1 cellular context compared by ENCODE assay signal in the genomic region with DNA sequence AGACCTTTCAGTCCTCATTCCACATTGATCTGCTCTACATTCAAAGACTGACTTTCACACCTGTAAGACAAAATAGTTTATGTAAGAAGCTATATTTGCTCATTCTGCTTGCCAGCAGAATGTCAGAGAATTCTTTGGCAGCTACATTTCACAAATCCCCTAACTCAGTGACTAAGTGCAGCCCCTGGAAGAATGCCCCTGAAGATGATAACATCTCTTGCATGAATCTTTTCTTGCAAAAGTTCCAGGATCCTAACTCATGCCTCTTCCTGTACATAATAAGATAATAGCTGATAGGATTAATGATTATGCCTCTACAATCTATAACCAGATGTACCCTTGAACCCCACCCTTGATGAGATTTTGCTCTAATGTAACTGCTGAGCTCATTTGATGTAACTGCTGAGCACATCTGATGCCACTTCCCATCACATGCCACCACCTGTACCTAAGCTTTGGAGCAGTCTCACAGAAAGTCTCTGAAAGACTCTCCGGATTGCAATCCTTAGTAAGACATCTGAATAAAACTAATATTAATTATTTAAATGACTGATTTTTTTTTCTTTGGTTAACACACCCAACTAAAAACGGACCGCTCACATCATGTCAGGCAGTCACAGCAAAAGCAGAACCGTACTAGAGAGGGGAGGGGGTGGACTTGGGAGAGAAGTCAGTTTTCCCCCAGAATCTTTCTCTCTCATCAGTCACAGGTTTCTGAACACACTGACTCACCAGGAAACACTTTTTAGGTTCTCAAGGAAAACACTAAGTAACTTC.
A peak's percentile ranks its signal among the peaks of the same experiment; 100 is the strongest.
TF ChIP-seq lines count a peak whose summit lies in the region.

No MANE protein-coding gene starts in this region.

TF ChIP-seq in K562, 482 proteins besides CTCF, POLR2A, EP300 and RAD21:
- TF ChIP-seq ZNF583 (CRISPR knock-in tag; IDR thresholded peaks at IDR 0.05) (no peak), FOXJ2 (tag; IDR thresholded peaks at IDR 0.05) (no peak), EGR1 (conservative IDR thresholded peaks at IDR 0.05) (no peak), ZNF316 (IDR thresholded peaks at IDR 0.05) (no peak), ELF1 (tag; IDR thresholded peaks at IDR 0.05) (0 out of 2 replicates have a peak, but pooled peaks have one; percentile 23), JUND (IDR thresholded peaks at IDR 0.05; ENCODE audit: borderline replicate concordance, low read depth, low read length) (peak; percentile 52; the same call in 1 of the 2 replicates), JUND (tag; IDR thresholded peaks at IDR 0.05; ENCODE audit: borderline replicate concordance, low read depth, low read length) (no peak), ZNF79 (CRISPR knock-in tag; IDR thresholded peaks at IDR 0.05; ENCODE audit: low read depth) (no peak), FOSL1 (tag; conservative IDR thresholded peaks at IDR 0.05) (peak; percentile 50), KDM1A (IDR thresholded peaks at IDR 0.05) (no peak)
- TF ChIP-seq, protein P1, sequence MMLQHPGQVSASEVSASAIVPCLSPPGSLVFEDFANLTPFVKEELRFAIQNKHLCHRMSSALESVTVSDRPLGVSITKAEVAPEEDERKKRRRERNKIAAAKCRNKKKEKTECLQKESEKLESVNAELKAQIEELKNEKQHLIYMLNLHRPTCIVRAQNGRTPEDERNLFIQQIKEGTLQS (IDR thresholded peaks at IDR 0.05) = peak; percentile 29; the same call in 1 of the 2 replicates
- TF ChIP-seq, protein P1 (CRISPR knock-in tag; conservative IDR thresholded peaks at IDR 0.05) = no peak
- TF ChIP-seq, protein P2, sequence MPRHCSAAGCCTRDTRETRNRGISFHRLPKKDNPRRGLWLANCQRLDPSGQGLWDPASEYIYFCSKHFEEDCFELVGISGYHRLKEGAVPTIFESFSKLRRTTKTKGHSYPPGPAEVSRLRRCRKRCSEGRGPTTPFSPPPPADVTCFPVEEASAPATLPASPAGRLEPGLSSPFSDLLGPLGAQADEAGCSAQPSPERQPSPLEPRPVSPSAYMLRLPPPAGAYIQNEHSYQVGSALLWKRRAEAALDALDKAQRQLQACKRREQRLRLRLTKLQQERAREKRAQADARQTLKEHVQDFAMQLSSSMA (CRISPR knock-in tag; IDR thresholded peaks at IDR 0.05) = no peak
- TF ChIP-seq, protein P3, sequence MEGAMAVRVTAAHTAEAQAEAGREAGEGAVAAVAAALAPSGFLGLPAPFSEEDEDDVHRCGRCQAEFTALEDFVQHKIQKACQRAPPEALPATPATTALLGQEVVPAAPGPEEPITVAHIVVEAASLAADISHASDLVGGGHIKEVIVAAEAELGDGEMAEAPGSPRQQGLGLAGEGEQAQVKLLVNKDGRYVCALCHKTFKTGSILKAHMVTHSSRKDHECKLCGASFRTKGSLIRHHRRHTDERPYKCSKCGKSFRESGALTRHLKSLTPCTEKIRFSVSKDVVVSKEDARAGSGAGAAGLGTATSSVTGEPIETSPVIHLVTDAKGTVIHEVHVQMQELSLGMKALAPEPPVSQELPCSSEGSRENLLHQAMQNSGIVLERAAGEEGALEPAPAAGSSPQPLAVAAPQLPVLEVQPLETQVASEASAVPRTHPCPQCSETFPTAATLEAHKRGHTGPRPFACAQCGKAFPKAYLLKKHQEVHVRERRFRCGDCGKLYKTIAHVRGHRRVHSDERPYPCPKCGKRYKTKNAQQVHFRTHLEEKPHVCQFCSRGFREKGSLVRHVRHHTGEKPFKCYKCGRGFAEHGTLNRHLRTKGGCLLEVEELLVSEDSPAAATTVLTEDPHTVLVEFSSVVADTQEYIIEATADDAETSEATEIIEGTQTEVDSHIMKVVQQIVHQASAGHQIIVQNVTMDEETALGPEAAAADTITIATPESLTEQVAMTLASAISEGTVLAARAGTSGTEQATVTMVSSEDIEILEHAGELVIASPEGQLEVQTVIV (CRISPR knock-in tag; IDR thresholded peaks at IDR 0.05; ENCODE audit: borderline replicate concordance) = no peak
